ENCODE assay signal across 1 cellular context in genomic region chr15:55742927-55743614, GRCh38.
A peak's percentile ranks its signal among the peaks of the same experiment; 100 is the strongest.
TF ChIP-seq lines count a peak whose summit lies in the region.

TSS of gene PRTG (minus strand) at chr15:55743152. CDS start at chr15:55742931, 221 bp downstream.

TF ChIP-seq in HepG2, 621 proteins besides CTCF, POLR2A, EP300 and RAD21 (continued from another document and continues in another):
- no peak for TF ChIP-seq RNF219 (CRISPR knock-in tag; IDR thresholded peaks at IDR 0.05)
- TF ChIP-seq ZNF296 (CRISPR knock-in tag; conservative IDR thresholded peaks at IDR 0.05): peak; percentile 85
- TF ChIP-seq ZNF773 (CRISPR knock-in tag; IDR thresholded peaks at IDR 0.05; ENCODE audit: borderline replicate concordance): 0 out of 2 replicates have a peak, but pooled peaks have one; percentile 55
- peak in 1 of 2 experiments; percentile 48; a peak in 1 of 4 replicates for TF ChIP-seq REST (IDR thresholded peaks at IDR 0.05; ENCODE audit: borderline replicate concordance in 1 of 2, low read depth in 1 of 2, low read length in 2 of 2)
- no peak for TF ChIP-seq MATR3 (CRISPR knock-in tag; IDR thresholded peaks at IDR 0.05)
- no peak for TF ChIP-seq SIN3B (IDR thresholded peaks at IDR 0.05; ENCODE audit: low read length)
- no peak for TF ChIP-seq ZNF230 (CRISPR knock-in tag; IDR thresholded peaks at IDR 0.05)
- TF ChIP-seq SPEN (CRISPR knock-in tag; IDR thresholded peaks at IDR 0.05; ENCODE audit: low read depth): peak; percentile 81
- TF ChIP-seq KMT2B (CRISPR knock-in tag; IDR thresholded peaks at IDR 0.05): peak; percentile 88
- no peak for TF ChIP-seq RERE (CRISPR knock-in tag; IDR thresholded peaks at IDR 0.05; ENCODE audit: low read depth)
- peak; percentile 64; the same call in 1 of the 2 replicates for TF ChIP-seq ZNF768 (CRISPR knock-in tag; IDR thresholded peaks at IDR 0.05)
- TF ChIP-seq ETS1 (CRISPR knock-in tag; IDR thresholded peaks at IDR 0.05): peak; percentile 33; the same call in 1 of the 2 replicates
- no peak for TF ChIP-seq FUBP1 (CRISPR knock-in tag; IDR thresholded peaks at IDR 0.05; ENCODE audit: borderline replicate concordance)
- TF ChIP-seq KLF11 (CRISPR knock-in tag; IDR thresholded peaks at IDR 0.05): 0 out of 2 replicates have a peak, but pooled peaks have one; percentile 29
- TF ChIP-seq ZBTB49 (CRISPR knock-in tag; IDR thresholded peaks at IDR 0.05; ENCODE audit: borderline replicate concordance): no peak
- no peak for TF ChIP-seq SRY (CRISPR knock-in tag; IDR thresholded peaks at IDR 0.05)
- TF ChIP-seq ZBTB1 (CRISPR knock-in tag; IDR thresholded peaks at IDR 0.05; ENCODE audit: borderline replicate concordance): no peak
- TF ChIP-seq ZFAT (CRISPR knock-in tag; conservative IDR thresholded peaks at IDR 0.05): 0 out of 2 replicates have a peak, but pooled peaks have one; percentile 58
- peak; percentile 65; the same call in 1 of the 2 replicates for TF ChIP-seq CBFB (CRISPR knock-in tag; IDR thresholded peaks at IDR 0.05)
- TF ChIP-seq TFAP4 (IDR thresholded peaks at IDR 0.05; ENCODE audit: borderline replicate concordance, low read depth): peak; percentile 75; the same call in 1 of the 2 replicates
- peak; percentile 44 for TF ChIP-seq ZNF547 (CRISPR knock-in tag; IDR thresholded peaks at IDR 0.05)
- peak; percentile 74; the same call in 1 of the 2 replicates for TF ChIP-seq HOXD1 (CRISPR knock-in tag; IDR thresholded peaks at IDR 0.05)
- TF ChIP-seq ZNF318 (CRISPR knock-in tag; IDR thresholded peaks at IDR 0.05): no peak
- TF ChIP-seq MLLT10 (CRISPR knock-in tag; IDR thresholded peaks at IDR 0.05): no peak
- TF ChIP-seq KDM5B (CRISPR knock-in tag; IDR thresholded peaks at IDR 0.05; ENCODE audit: borderline replicate concordance): peak; percentile 36; the same call in 1 of the 2 replicates
